In genomic region chr15:92521624-92522008, GRCh38 we compare ENCODE assay signal across 8 cellular contexts.
DNase-seq lines count a peak whose midpoint lies in the region; ATAC-seq and TF ChIP-seq lines count a peak whose summit lies in the region.

No MANE protein-coding gene starts in this region.

- no peak overlapping the region for H3K4me2 ChIP-seq in GM23248 (ENCODE audit: unreplicated experiment)
- H3K4me2 ChIP-seq in PC-9 = no peak overlapping the region

- no peaks in the 10 kb centered on the region for H3F3A ChIP-seq in GM23248 (ENCODE audit: insufficient read depth)
- H3F3A ChIP-seq in PC-9 (ENCODE audit: insufficient read depth, low read depth) = no peaks in the 10 kb centered on the region

- 3 to 5% methylated on average over 7 of the region's 7 CpGs for WGBS in GM23248 (ENCODE audit: low coverage in 1 of 2, low lambda C conversion rate in 2 of 2, missing lambda C conversion rate in 2 of 2), 2 experiments
- 2 to 4% (median 3%) methylated on average over 7 of the region's 7 CpGs for WGBS in heart left ventricle, 4 donors
- WGBS in psoas muscle, 3 donors = 0 to 4% (median 2%) methylated on average over 7 of the region's 7 CpGs

- H3K9me3 ChIP-seq in GM23248 (ENCODE audit: low read depth) (no peaks in the 10 kb centered on the region), PC-9 (ENCODE audit: insufficient read depth, low read depth) (no peaks in the 10 kb centered on the region), heart left ventricle (no peaks in the 10 kb centered on the region), psoas muscle (no peaks in the 10 kb centered on the region)

- CTCF ChIA-PET in PC-9 (lab: Charles Lee) = interaction anchor here (0.8 to 1.5 kb wide), 3 partner anchors 122 to 193 kb away, joined by 3 to 15 read pairs (median 6); no protein-coding TSS in a partner anchor

- TF ChIP-seq POLR2A in heart left ventricle (IDR thresholded peaks at IDR 0.05) = no peak

- no peaks in the 10 kb centered on the region for H3K36me3 ChIP-seq in GM23248 (ENCODE audit: low read depth)
- no peaks in the 10 kb centered on the region for H3K36me3 ChIP-seq in PC-9 (ENCODE audit: low read depth)
- H3K36me3 ChIP-seq in heart left ventricle = no peaks in the 10 kb centered on the region
- H3K36me3 ChIP-seq in psoas muscle (ENCODE audit: insufficient read depth in 1 of 2, low read depth in 1 of 2) = no peaks in the 10 kb centered on the region

- H3K4me3 ChIP-seq in GM12864 (ENCODE audit: low read depth, low read length) = no peak overlapping the region
- no peak overlapping the region for H3K4me3 ChIP-seq in GM23248
- no peak overlapping the region for H3K4me3 ChIP-seq in PC-9
- no peak overlapping the region for H3K4me3 ChIP-seq in heart left ventricle
- H3K4me3 ChIP-seq in psoas muscle = no peak overlapping the region

- TF ChIP-seq CTCF in GM12864 (IDR thresholded peaks at IDR 0.05; ENCODE audit: low read depth, low read length, missing control alignments) (peak; percentile 72), PC-9 (conservative IDR thresholded peaks at IDR 0.05) (peak; percentile 77), heart left ventricle (IDR thresholded peaks at IDR 0.05) (peak; percentile 57 to 93 (median 83)), psoas muscle (IDR thresholded peaks at IDR 0.05) (peak; percentile 87)

- peak; percentile 72 to 96 (median 95) for ATAC-seq in heart left ventricle
- peak; percentile 90 to 98 (median 95) for ATAC-seq in psoas muscle

- in situ Hi-C loops in GM23248 (cut with MboI) = no loop called here

- TF ChIP-seq EP300 in Ishikawa (IDR thresholded peaks at IDR 0.05; ENCODE audit: borderline replicate concordance) = no peak

- H3K9ac ChIP-seq in GM23248 = no peak overlapping the region

- peak; percentile 25 for DNase-seq in GM12864 (ENCODE audit: low read depth)
- DNase-seq in GM23248 = peak; percentile 88
- DNase-seq in PC-9 = peak; percentile 57 to 66
- peak; percentile 13 for DNase-seq in activated naive CD8-positive, alpha-beta T cell treated with anti-CD3 and anti-CD28 coated beads, Interleukin-2, amount 50 U/mL, for 16 hours (ENCODE audit: low read depth, low spot score)
- DNase-seq in heart left ventricle = peak in 4 of 5 donors; percentile 75 to 86 (median 80)
- DNase-seq in psoas muscle = peak; percentile 67 to 78
- DNase-seq in mesenteric fat pad (ENCODE audit: low spot score) = no peak

- H3K27me3 ChIP-seq in GM23248 (replicated peaks; ENCODE audit: insufficient read depth) (no peaks in the 10 kb centered on the region; the same call in 1 of the 2 replicates), PC-9 (ENCODE audit: insufficient read depth, low read depth) (no peaks in the 10 kb centered on the region), heart left ventricle (no peaks in the 10 kb centered on the region), psoas muscle (ENCODE audit: insufficient read depth in 3 of 3, low read length in 2 of 3) (no peaks in the 10 kb centered on the region)

- H2AFZ ChIP-seq in GM23248 (no peak overlapping the region; the same call in 1 of the 2 replicates), PC-9 (no peak overlapping the region; the same call in 1 of the 2 replicates)

- H3K27ac ChIP-seq in GM23248 (no peak overlapping the region), PC-9 (no peak overlapping the region), heart left ventricle (no peak overlapping the region), psoas muscle (no peak overlapping the region)

- BruUV-seq in PC-9 (replicated peaks; lab: Mats Ljungman, UMichigan) = no TSS peak

- no peaks in the 10 kb centered on the region for H3K79me2 ChIP-seq in GM23248 (ENCODE audit: insufficient read depth)
- no peaks in the 10 kb centered on the region for H3K79me2 ChIP-seq in PC-9 (ENCODE audit: low read depth)

- POLR2A ChIA-PET in PC-9 (lab: Charles Lee; ENCODE audit: unreplicated experiment) = interaction anchor here (0.6 to 0.7 kb wide), 3 partner anchors 193 to 379 kb away, joined by 3 to 7 read pairs (median 6); partner anchors contain the start of gene CHD2

- H3K4me1 ChIP-seq in GM23248 (ENCODE audit: insufficient read depth) (no peaks in the 10 kb centered on the region), PC-9 (replicated peaks; ENCODE audit: insufficient read depth) (no peaks in the 10 kb centered on the region), heart left ventricle (peaks cover 0 to 8% (median 0%) of the 10 kb centered on the region in 12 donors), psoas muscle (peaks cover 20% of the 10 kb centered on the region)

- peak; percentile 93 for TF ChIP-seq RAD21 in Ishikawa (IDR thresholded peaks at IDR 0.05; ENCODE audit: low read depth)

- intact Hi-C loops in PC-9 (cut with micrococcal nuclease; ENCODE audit: unreplicated experiment) (loop anchor here (1.0 to 10.0 kb wide), 4 partner anchors 93 to 427 kb away; no protein-coding TSS in a partner anchor), heart left ventricle (cut with DNase I) (loop anchor here (1.0 to 10.0 kb wide), 11 partner anchors 73 to 196 kb away; no protein-coding TSS in a partner anchor), psoas muscle (cut with DNase I) (loop anchor here (2.0 kb wide), 2 partner anchors 161 to 193 kb away; no protein-coding TSS in a partner anchor)

- H3K9me2 ChIP-seq in GM23248 (ENCODE audit: insufficient read depth) = no peaks in the 10 kb centered on the region
- H3K9me2 ChIP-seq in PC-9 (ENCODE audit: insufficient read depth) = no peaks in the 10 kb centered on the region

- H4K20me1 ChIP-seq in GM23248 (ENCODE audit: insufficient read depth) (no peaks in the 10 kb centered on the region), PC-9 (ENCODE audit: insufficient read depth) (no peaks in the 10 kb centered on the region)

TF ChIP-seq in Ishikawa, 13 proteins besides CTCF, POLR2A, EP300 and RAD21:
- no peak for TF ChIP-seq ZBTB7A (IDR thresholded peaks at IDR 0.05; ENCODE audit: low read depth)
- TF ChIP-seq MAX (IDR thresholded peaks at IDR 0.05) = no peak; the same call in 1 of the 2 replicates
- no peak for TF ChIP-seq TCF12 (IDR thresholded peaks at IDR 0.05; ENCODE audit: low read depth)
- no peak for TF ChIP-seq CREB1 (IDR thresholded peaks at IDR 0.05; ENCODE audit: low read depth)
- no peak for TF ChIP-seq NFIC (IDR thresholded peaks at IDR 0.05)
- no peak for TF ChIP-seq TAF1 (IDR thresholded peaks at IDR 0.05; ENCODE audit: low read depth)
- no peak for TF ChIP-seq REST (IDR thresholded peaks at IDR 0.05; ENCODE audit: low read depth)
- TF ChIP-seq YY1 (IDR thresholded peaks at IDR 0.05; ENCODE audit: low read depth) = no peak
- no peak for TF ChIP-seq TEAD4 (IDR thresholded peaks at IDR 0.05)
- TF ChIP-seq CEBPB (IDR thresholded peaks at IDR 0.05) = no peak
- TF ChIP-seq FOXM1 (IDR thresholded peaks at IDR 0.05; ENCODE audit: borderline replicate concordance, low read depth) = no peak
- no peak for TF ChIP-seq EGR1 (IDR thresholded peaks at IDR 0.05)
- TF ChIP-seq USF1 (IDR thresholded peaks at IDR 0.05) = no peak
TF ChIP-seq in Ishikawa: peak in this region for 0.
